Comparison of ENCODE assay signal across 1 cellular context in genomic region chr18:11690660-11691059, GRCh38. TPM values are rescaled to one million over a fixed set of nuclear protein-coding genes. Genes with fewer than 3 reads are reported as not detected.
"Had no signal": no experiment of that assay in that cellular context is flagged by ENCODE, and none has a peak within 500 bp of the region (broad histone marks: within the 10 kb centered on the region; RNA-seq: fewer than 3 reads in every experiment).

No MANE protein-coding gene starts in this region.

RNA-seq across cellular contexts. Expression of gene GNAL, which starts 1.6 kb away (rescaled TPM):
- total RNA-seq: RPMI7951 had no signal
